ENCODE assay signal across 8 cellular contexts in the genomic region with DNA sequence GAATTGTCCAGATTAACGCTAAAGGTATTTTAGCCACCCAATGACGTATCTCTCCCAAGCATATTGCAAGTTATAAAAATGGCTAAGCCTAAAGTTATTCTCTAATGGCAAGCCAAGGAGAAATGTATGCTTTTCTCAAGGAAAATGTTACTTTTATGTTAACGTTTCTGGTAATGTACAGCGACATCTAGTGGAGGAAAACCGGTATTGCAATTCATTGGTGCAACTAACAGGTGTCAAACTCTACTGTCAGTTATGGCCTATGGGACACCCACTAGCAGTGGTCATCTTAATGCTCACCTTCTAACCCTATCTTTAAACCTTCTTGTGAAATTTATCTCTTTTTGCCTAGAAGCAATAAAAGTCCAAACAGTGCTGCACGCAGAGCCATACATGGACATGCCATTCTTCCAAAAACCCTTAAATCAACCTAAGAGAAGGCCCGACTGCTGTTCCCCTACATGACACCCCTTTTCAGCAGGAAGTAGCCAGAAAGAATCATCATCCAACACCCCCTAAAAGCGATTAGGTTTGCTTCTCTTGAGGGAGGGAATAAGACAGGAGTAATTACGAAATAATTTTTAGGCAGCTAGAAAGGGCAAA.
A peak's percentile ranks its signal among the peaks of the same experiment; 100 is the strongest.
DNase-seq lines count a peak whose midpoint lies in the region; ATAC-seq and TF ChIP-seq lines count a peak whose summit lies in the region.

No MANE protein-coding gene starts in this region.

- peaks cover 31% of the 10 kb centered on the region for H3K27me3 Mint-ChIP-seq in activated T-cell treated with anti-CD3 and anti-CD28 coated beads, Interleukin-2, amount 50 U/mL, for 4 hours (ENCODE audit: low read depth)
- peaks cover 29% of the 10 kb centered on the region for H3K27me3 Mint-ChIP-seq in activated T-cell treated with anti-CD3 and anti-CD28 coated beads, Interleukin-2, amount 50 U/mL, for 24 hours
- no peaks in the 10 kb centered on the region for H3K27me3 Mint-ChIP-seq in osteocyte (ENCODE audit: unreplicated experiment)

- TF ChIP-seq CTCF in LNCAP (IDR thresholded peaks at IDR 0.05) (peak; percentile 90), SU-DHL-6 (IDR thresholded peaks at IDR 0.05; ENCODE audit: insufficient read depth, low read length, poor library complexity, severe bottlenecking) (peak; percentile 49), epithelial cell of proximal tubule (conservative IDR thresholded peaks at IDR 0.05; ENCODE audit: low read depth, low read length) (peak; percentile 81), osteocyte (IDR thresholded peaks at IDR 0.05) (peak; percentile 79)

- H3K36me3 Mint-ChIP-seq in activated T-cell treated with anti-CD3 and anti-CD28 coated beads, Interleukin-2, amount 50 U/mL, for 4 hours (ENCODE audit: insufficient read depth): no peaks in the 10 kb centered on the region
- no peaks in the 10 kb centered on the region for H3K36me3 Mint-ChIP-seq in activated T-cell treated with anti-CD3 and anti-CD28 coated beads, Interleukin-2, amount 50 U/mL, for 24 hours (ENCODE audit: low read depth)
- no peaks in the 10 kb centered on the region for H3K36me3 Mint-ChIP-seq in osteocyte (ENCODE audit: unreplicated experiment)

- H4K20me1 ChIP-seq in SU-DHL-6 (ENCODE audit: low read depth, low read length): no peaks in the 10 kb centered on the region

- no peaks in the 10 kb centered on the region for H3F3A ChIP-seq in SU-DHL-6 (ENCODE audit: insufficient read depth)

- peak; percentile 31 for DNase-seq in activated T-cell treated with anti-CD3 and anti-CD28 coated beads, Interleukin-2, amount 50 U/mL, for 4 hours
- no peak for DNase-seq in activated T-cell treated with anti-CD3 and anti-CD28 coated beads, Interleukin-2, amount 50 U/mL, for 24 hours
- DNase-seq in epithelial cell of proximal tubule (ENCODE audit: low read depth) (no peak), osteocyte (ENCODE audit: extremely low spot score, unreplicated experiment) (no peak)

- H3K4me3 ChIP-seq in SU-DHL-6 (ENCODE audit: insufficient read depth, low read length, poor library complexity, severe bottlenecking): no peak overlapping the region
- H3K4me3 ChIP-seq in epithelial cell of proximal tubule (ENCODE audit: low read depth, low read length): no peak overlapping the region

- peak overlapping the region; percentile 21 for H2AFZ ChIP-seq in SU-DHL-6 (ENCODE audit: low read depth, low read length, severe bottlenecking)

- peaks cover 6% of the 10 kb centered on the region for H3K9me3 Mint-ChIP-seq in activated T-cell treated with anti-CD3 and anti-CD28 coated beads, Interleukin-2, amount 50 U/mL, for 4 hours
- H3K9me3 Mint-ChIP-seq in activated T-cell treated with anti-CD3 and anti-CD28 coated beads, Interleukin-2, amount 50 U/mL, for 24 hours: no peaks in the 10 kb centered on the region
- H3K9me3 Mint-ChIP-seq in osteocyte (ENCODE audit: unreplicated experiment): peaks cover 13% of the 10 kb centered on the region

- H3K36me3 ChIP-seq in SU-DHL-6 (ENCODE audit: low read length): no peaks in the 10 kb centered on the region

- no peaks in the 10 kb centered on the region for H3K27me3 ChIP-seq in SU-DHL-6 (ENCODE audit: low read length)

- H3K9me2 ChIP-seq in SU-DHL-6 (replicated peaks; ENCODE audit: insufficient read depth, low read length): no peaks in the 10 kb centered on the region

- no peak overlapping the region for H3K27ac Mint-ChIP-seq in activated T-cell treated with anti-CD3 and anti-CD28 coated beads, Interleukin-2, amount 50 U/mL, for 24 hours
- no peak overlapping the region for H3K27ac Mint-ChIP-seq in osteocyte (ENCODE audit: unreplicated experiment)

- no peak overlapping the region for H3K4me3 Mint-ChIP-seq in activated T-cell treated with anti-CD3 and anti-CD28 coated beads, Interleukin-2, amount 50 U/mL, for 4 hours
- H3K4me3 Mint-ChIP-seq in activated T-cell treated with anti-CD3 and anti-CD28 coated beads, Interleukin-2, amount 50 U/mL, for 24 hours: no peak overlapping the region
- no peak overlapping the region for H3K4me3 Mint-ChIP-seq in osteocyte (ENCODE audit: unreplicated experiment)

- H3K4me2 ChIP-seq in SU-DHL-6 (ENCODE audit: low read depth, low read length, poor library complexity, severe bottlenecking): no peak overlapping the region

- H3K79me2 ChIP-seq in SU-DHL-6 (ENCODE audit: insufficient read depth, low read length): no peaks in the 10 kb centered on the region

- H3K4me1 Mint-ChIP-seq in activated T-cell treated with anti-CD3 and anti-CD28 coated beads, Interleukin-2, amount 50 U/mL, for 4 hours (ENCODE audit: low read depth): no peaks in the 10 kb centered on the region
- H3K4me1 Mint-ChIP-seq in activated T-cell treated with anti-CD3 and anti-CD28 coated beads, Interleukin-2, amount 50 U/mL, for 24 hours (ENCODE audit: low read depth): no peaks in the 10 kb centered on the region
- no peaks in the 10 kb centered on the region for H3K4me1 Mint-ChIP-seq in osteocyte (ENCODE audit: unreplicated experiment)

- no peak overlapping the region for H3K27ac ChIP-seq in SU-DHL-6 (ENCODE audit: low read depth, low read length)

- peak in 1 of 2 donors; percentile 28 for ATAC-seq in activated T-cell treated with anti-CD3 and anti-CD28 coated beads, Interleukin-2, amount 50 U/mL, for 4 hours
- ATAC-seq in GM21619 (IDR thresholded peaks at IDR 0.05; ENCODE audit: unreplicated experiment) (no peak), GM19395 (IDR thresholded peaks at IDR 0.05; ENCODE audit: unreplicated experiment) (no peak)

- no peak overlapping the region for H3K9ac ChIP-seq in SU-DHL-6 (ENCODE audit: low read length)

- no peaks in the 10 kb centered on the region for H3K9me3 ChIP-seq in SU-DHL-6 (ENCODE audit: insufficient read depth, low read length)
